1 cellular context compared by ENCODE assay signal in genomic region chr11:47351159-47352126, GRCh38.
TF ChIP-seq lines count a peak whose summit lies in the region.

No MANE protein-coding gene starts in this region.

TF ChIP-seq in IMR-90, 13 proteins besides CTCF, POLR2A, EP300 and RAD21:
- no peak for TF ChIP-seq CEBPB (IDR thresholded peaks at IDR 0.05; ENCODE audit: low read depth, low read length)
- TF ChIP-seq, protein P1, sequence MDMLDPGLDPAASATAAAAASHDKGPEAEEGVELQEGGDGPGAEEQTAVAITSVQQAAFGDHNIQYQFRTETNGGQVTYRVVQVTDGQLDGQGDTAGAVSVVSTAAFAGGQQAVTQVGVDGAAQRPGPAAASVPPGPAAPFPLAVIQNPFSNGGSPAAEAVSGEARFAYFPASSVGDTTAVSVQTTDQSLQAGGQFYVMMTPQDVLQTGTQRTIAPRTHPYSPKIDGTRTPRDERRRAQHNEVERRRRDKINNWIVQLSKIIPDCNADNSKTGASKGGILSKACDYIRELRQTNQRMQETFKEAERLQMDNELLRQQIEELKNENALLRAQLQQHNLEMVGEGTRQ (IDR thresholded peaks at IDR 0.05; ENCODE audit: low read depth, low read length): no peak
- TF ChIP-seq RCOR1 (IDR thresholded peaks at IDR 0.05; ENCODE audit: insufficient replicate concordance, low read length): no peak
- TF ChIP-seq RFX5 (IDR thresholded peaks at IDR 0.05; ENCODE audit: low read depth, low read length): no peak
- TF ChIP-seq BHLHE40 (IDR thresholded peaks at IDR 0.05; ENCODE audit: low read depth, low read length): no peak
- TF ChIP-seq CHD1 (IDR thresholded peaks at IDR 0.05; ENCODE audit: low read depth, low read length): no peak
- no peak for TF ChIP-seq FOS (IDR thresholded peaks at IDR 0.05; ENCODE audit: low read depth, low read length)
- no peak for TF ChIP-seq SMC3 (IDR thresholded peaks at IDR 0.05; ENCODE audit: low read depth, low read length)
- no peak for TF ChIP-seq ELK1 (IDR thresholded peaks at IDR 0.05; ENCODE audit: borderline replicate concordance, low read depth, low read length)
- no peak for TF ChIP-seq MAFK (IDR thresholded peaks at IDR 0.05; ENCODE audit: low read depth, low read length)
- no peak for TF ChIP-seq NFE2L2 (IDR thresholded peaks at IDR 0.05; ENCODE audit: low read depth, low read length)
- TF ChIP-seq MXI1 (IDR thresholded peaks at IDR 0.05; ENCODE audit: borderline replicate concordance, low read depth, low read length): no peak
- TF ChIP-seq MAZ (IDR thresholded peaks at IDR 0.05; ENCODE audit: borderline replicate concordance, low read depth, low read length): no peak
